9 cellular contexts compared by ENCODE assay signal in the genomic region with DNA sequence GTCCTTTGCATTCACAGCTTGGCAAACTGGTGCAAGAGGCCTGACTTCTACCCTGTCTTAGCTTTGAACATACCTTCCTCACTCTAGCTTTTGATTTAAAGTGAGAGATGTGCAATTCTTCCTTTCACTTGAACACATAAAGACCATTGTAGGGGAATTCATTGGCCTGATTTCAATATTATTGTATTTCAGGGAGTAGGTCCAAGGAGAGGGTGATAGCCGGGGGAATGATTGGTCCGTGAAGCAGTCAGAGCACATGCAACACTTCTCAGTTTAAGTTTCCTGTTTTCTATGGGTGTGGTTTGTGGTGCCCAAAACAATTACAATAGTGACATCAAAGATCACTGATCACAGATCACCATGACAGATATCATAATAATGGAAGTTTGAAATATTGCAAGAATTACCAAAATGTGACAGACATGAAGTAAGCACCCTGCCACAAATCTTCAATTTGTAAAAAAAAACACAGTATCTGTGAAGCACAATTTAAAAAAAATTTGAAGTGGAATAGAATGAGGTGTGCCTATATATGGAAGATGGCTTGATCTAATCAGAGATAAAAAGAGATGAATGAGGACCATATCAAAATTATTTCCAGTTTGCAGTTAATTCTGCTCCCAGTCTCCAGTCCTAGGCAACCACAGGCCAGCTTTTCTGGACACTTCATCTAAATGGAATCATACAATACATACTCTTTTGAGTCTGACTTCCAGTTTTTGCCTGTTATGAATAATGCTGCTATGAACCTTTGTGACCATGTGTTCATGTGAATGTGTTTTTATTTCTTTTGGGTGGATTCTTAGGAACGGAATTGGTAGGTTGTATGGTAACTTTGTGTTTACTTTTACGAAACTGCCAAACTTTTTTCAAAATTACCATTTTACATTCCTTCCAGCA. TPM values are rescaled to one million over a fixed set of nuclear protein-coding genes. Genes with fewer than 3 reads are reported as not detected.
DNase-seq lines count a peak whose midpoint lies in the region; ATAC-seq and TF ChIP-seq lines count a peak whose summit lies in the region.
"Had no signal": no experiment of that assay in that cellular context is flagged by ENCODE, and none has a peak within 500 bp of the region (broad histone marks: within the 10 kb centered on the region; RNA-seq: fewer than 3 reads in every experiment).

No MANE protein-coding gene starts in this region.

- POLR2A ChIA-PET in activated CD4-positive, alpha-beta T cell treated with anti-CD3 and anti-CD28 coated beads for 36 hours (lab: Charles Lee) = interaction anchor here (0.5 to 1.2 kb wide), 6 partner anchors 21 to 1875 kb away, joined by 3 to 9 read pairs (median 4); a partner anchor contains a TSS
- POLR2A ChIA-PET in SK-N-SH (lab: Yijun Ruan, JAX) = interaction anchor here (0.6 kb wide), 1 partner anchor 318 kb away, joined by 5 read pairs; no protein-coding TSS in a partner anchor

- TF ChIP-seq CTCF in SK-N-SH (IDR thresholded peaks at IDR 0.05) (no peak), fibroblast of mammary gland (conservative IDR thresholded peaks at IDR 0.05; ENCODE audit: control insufficient read depth, insufficient read depth, low read depth, low read length) (no peak)

- no peaks in the 10 kb centered on the region for H3K9me3 ChIP-seq in SK-N-SH

- no peaks in the 10 kb centered on the region for H3K79me2 ChIP-seq in SK-N-SH (ENCODE audit: insufficient read depth)

- no peaks in the 10 kb centered on the region for H3K9me2 ChIP-seq in SK-N-SH

- CTCF ChIA-PET in activated CD4-positive, alpha-beta T cell treated with anti-CD3 and anti-CD28 coated beads for 36 hours (lab: Charles Lee) = interaction anchor here (0.8 to 6.4 kb wide), 9 partner anchors 13 to 356 kb away, joined by 3 to 39 read pairs (median 6); a partner anchor contains a TSS
- CTCF ChIA-PET in SK-N-SH (lab: Yijun Ruan, JAX) = interaction anchor here (0.9 to 1.0 kb wide), 2 partner anchors 314 to 357 kb away, joined by 3 to 4 read pairs; no protein-coding TSS in a partner anchor

- H3K4me1 ChIP-seq in SK-N-SH (ENCODE audit: control insufficient read depth in 1 of 2, insufficient read depth in 2 of 2, low read depth in 1 of 2, low read length in 1 of 2) = peaks cover 5 to 7% of the 10 kb centered on the region in 2 experiments; a peak in 3 of 4 replicates

- no peak overlapping the region for H3K4me2 ChIP-seq in SK-N-SH

- peaks cover 48% of the 10 kb centered on the region for H3K36me3 Mint-ChIP-seq in activated CD4-positive, alpha-beta T cell treated with anti-CD3 and anti-CD28 coated beads for 36 hours (ENCODE audit: low read depth)

- H3K9ac ChIP-seq in SK-N-SH = no peak overlapping the region

- peaks cover 0 to 8% of the 10 kb centered on the region in 2 experiments for H3K36me3 ChIP-seq in SK-N-SH (replicated peaks in 1 of 2; ENCODE audit: control insufficient read depth in 1 of 2, insufficient read depth in 2 of 2, low read length in 1 of 2)

- TF ChIP-seq EP300 in SK-N-SH (IDR thresholded peaks at IDR 0.05; ENCODE audit: borderline replicate concordance in 1 of 2, low read depth in 1 of 2, low read length in 1 of 2) = no peak

- H3K4me3 ChIP-seq in SK-N-SH (ENCODE audit: low read depth in 2 of 2, low read length in 1 of 2) = no peak overlapping the region
- H3K4me3 ChIP-seq in fibroblast of mammary gland (ENCODE audit: control insufficient read depth, low read depth, low read length) = no peak overlapping the region

- peaks cover 4% of the 10 kb centered on the region for H3K9me3 Mint-ChIP-seq in activated CD4-positive, alpha-beta T cell treated with anti-CD3 and anti-CD28 coated beads for 36 hours (ENCODE audit: low read depth)

- H3K27ac ChIP-seq in SK-N-SH (ENCODE audit: low read depth in 2 of 2, low read length in 1 of 2) = peak overlapping the region in 1 of 2 experiments; percentile 19; a peak in 1 of 4 replicates
- H3K27ac ChIP-seq in substantia nigra (ENCODE audit: low read depth, low read length, poor library complexity, severe bottlenecking) = peak overlapping the region; percentile 61
- H3K27ac ChIP-seq in caudate nucleus (ENCODE audit: low read depth, low read length) = no peak overlapping the region

- no peak overlapping the region for H3K4me3 Mint-ChIP-seq in activated CD4-positive, alpha-beta T cell treated with anti-CD3 and anti-CD28 coated beads for 36 hours

- 89% methylated on average over 4 of the region's 4 CpGs for WGBS in SK-N-SH (ENCODE audit: low lambda C conversion rate)

- no peak for TF ChIP-seq RAD21 in SK-N-SH (IDR thresholded peaks at IDR 0.05; ENCODE audit: low read length)

- peaks cover 14% of the 10 kb centered on the region for H3F3A ChIP-seq in SK-N-SH (replicated peaks; ENCODE audit: insufficient read depth)

- DNase-seq in activated CD4-positive, alpha-beta T cell treated with anti-CD3 and anti-CD28 coated beads for 36 hours = peak; percentile 32
- DNase-seq in activated CD4-positive, alpha-beta T cell treated with anti-CD3 and anti-CD28 coated beads, Interleukin-2, amount 50 U/mL, for 4 hours = no peak
- DNase-seq in SK-N-SH = no peak
- DNase-seq in fibroblast of mammary gland (ENCODE audit: low read depth) = peak; percentile 22
- DNase-seq in substantia nigra (lab: John Stamatoyannopoulos, UW) = no peak
- DNase-seq in caudate nucleus (lab: John Stamatoyannopoulos, UW) = no peak
- no peak for DNase-seq in DMS153 treated with DMSO at 0.1 percent for 48 hours (lab: John Stamatoyannopoulos, UW; ENCODE audit: unreplicated experiment)
- no peak for DNase-seq in GDM1 (lab: John Stamatoyannopoulos, UW)
- DNase-seq: kidney glomerular epithelial cell had no signal

- intact Hi-C loops in activated CD4-positive, alpha-beta T cell treated with anti-CD3 and anti-CD28 coated beads for 36 hours (cut with DNase I, micrococcal nuclease) = loop anchor here (1.0 to 10.0 kb wide), 3 partner anchors 55 to 337 kb away; a partner anchor contains a TSS

- H3K27me3 Mint-ChIP-seq in activated CD4-positive, alpha-beta T cell treated with anti-CD3 and anti-CD28 coated beads for 36 hours = no peaks in the 10 kb centered on the region

- peaks cover 56% of the 10 kb centered on the region for H3K4me1 Mint-ChIP-seq in activated CD4-positive, alpha-beta T cell treated with anti-CD3 and anti-CD28 coated beads for 36 hours

- H3K27ac Mint-ChIP-seq in activated CD4-positive, alpha-beta T cell treated with anti-CD3 and anti-CD28 coated beads for 36 hours = peak overlapping the region; percentile 92

- H4K20me1 ChIP-seq in SK-N-SH (ENCODE audit: insufficient read depth) = no peaks in the 10 kb centered on the region

- no peak overlapping the region for H2AFZ ChIP-seq in SK-N-SH (ENCODE audit: low read depth)

- H3K27me3 ChIP-seq in SK-N-SH (ENCODE audit: insufficient read depth) = no peaks in the 10 kb centered on the region

- ATAC-seq in activated CD4-positive, alpha-beta T cell treated with anti-CD3 and anti-CD28 coated beads for 36 hours = peak; percentile 73

TF ChIP-seq in SK-N-SH, 30 proteins besides CTCF, POLR2A, EP300 and RAD21:
- TF ChIP-seq RCOR1 (IDR thresholded peaks at IDR 0.05; ENCODE audit: low read length) = no peak
- TF ChIP-seq, protein P1, sequence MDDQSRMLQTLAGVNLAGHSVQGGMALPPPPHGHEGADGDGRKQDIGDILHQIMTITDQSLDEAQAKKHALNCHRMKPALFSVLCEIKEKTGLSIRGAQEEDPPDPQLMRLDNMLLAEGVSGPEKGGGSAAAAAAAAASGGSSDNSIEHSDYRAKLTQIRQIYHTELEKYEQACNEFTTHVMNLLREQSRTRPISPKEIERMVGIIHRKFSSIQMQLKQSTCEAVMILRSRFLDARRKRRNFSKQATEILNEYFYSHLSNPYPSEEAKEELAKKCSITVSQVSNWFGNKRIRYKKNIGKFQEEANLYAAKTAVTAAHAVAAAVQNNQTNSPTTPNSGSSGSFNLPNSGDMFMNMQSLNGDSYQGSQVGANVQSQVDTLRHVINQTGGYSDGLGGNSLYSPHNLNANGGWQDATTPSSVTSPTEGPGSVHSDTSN (IDR thresholded peaks at IDR 0.05) = peak; percentile 44; the same call in 1 of the 2 replicates
TF ChIP-seq in SK-N-SH: peak in this region for 1.

RNA-seq across cellular contexts. Expression of a gene that starts 23.2 kb away (rescaled TPM):
- 10 to 100 TPM; 41.8 to 45.0 TPM for total RNA-seq in activated CD4-positive, alpha-beta T cell treated with anti-CD3 and anti-CD28 coated beads for 36 hours
- 13.6 and 16.3 TPM in 2 replicates for polyA plus RNA-seq in SK-N-SH (2012; rRNA removed)
- 10.4 and 11.8 TPM in 2 replicates for polyA plus RNA-seq in SK-N-SH (2012; cell fraction: cytosol; rRNA removed)
- 10.6 and 13.9 TPM in 2 replicates for polyA plus RNA-seq in SK-N-SH (2012; cell fraction: nucleus; rRNA removed)

RNA-seq across cellular contexts. Expression of a gene that starts 30.0 kb away (rescaled TPM):
- total RNA-seq in activated CD4-positive, alpha-beta T cell treated with anti-CD3 and anti-CD28 coated beads for 36 hours = 1 to 10 TPM; 2.2 to 2.5 TPM
- 2.9 and 3.7 TPM in 2 replicates for polyA plus RNA-seq in SK-N-SH (2012; rRNA removed)
- 4.7 and 5.1 TPM in 2 replicates for polyA plus RNA-seq in SK-N-SH (2012; cell fraction: cytosol; rRNA removed)
- 1.2 and 1.7 TPM in 2 replicates for polyA plus RNA-seq in SK-N-SH (2012; cell fraction: nucleus; rRNA removed)

Comparison
In these comparisons a context has a peak if more than half of its experiments do, and no peak if none do; other contexts are left out.
1. DNase-seq: peak in activated CD4-positive, alpha-beta T cell treated with anti-CD3 and anti-CD28 coated beads for 36 hours (single experiment) and fibroblast of mammary gland (single experiment); none in activated CD4-positive, alpha-beta T cell treated with anti-CD3 and anti-CD28 coated beads, Interleukin-2, amount 50 U/mL, for 4 hours (0 of 2), SK-N-SH (single experiment), substantia nigra (0 of 49), caudate nucleus (0 of 61), DMS153 treated with DMSO at 0.1 percent for 48 hours (single experiment) and GDM1 (single experiment).